ENCODE assay signal across 8 cellular contexts in genomic region chr9:129863059-129863690, GRCh38. TPM values are rescaled to one million over a fixed set of nuclear protein-coding genes. Genes with fewer than 3 reads are reported as not detected.
DNase-seq lines count a peak whose midpoint lies in the region; ATAC-seq and TF ChIP-seq lines count a peak whose summit lies in the region.

No MANE protein-coding gene starts in this region.

- H3K36me3 ChIP-seq in right atrium auricular region (peaks cover 45% of the 10 kb centered on the region), tibial nerve (peaks cover 3 to 87% (median 25%) of the 10 kb centered on the region in 3 donors)

- no peaks in the 10 kb centered on the region for H3K9me3 Mint-ChIP-seq in HFFc6

- peaks cover 7% of the 10 kb centered on the region for H3K4me1 Mint-ChIP-seq in HFFc6 (ENCODE audit: low read depth)

- H3K27me3 ChIP-seq in right atrium auricular region, result no peaks in the 10 kb centered on the region
- H3K27me3 ChIP-seq in tibial nerve, result no peaks in the 10 kb centered on the region

- H3K9me3 ChIP-seq in right atrium auricular region, result no peaks in the 10 kb centered on the region
- no peaks in the 10 kb centered on the region for H3K9me3 ChIP-seq in tibial nerve

- H3K4me1 ChIP-seq in right atrium auricular region (no peaks in the 10 kb centered on the region), tibial nerve (no peaks in the 10 kb centered on the region)

- TF ChIP-seq CTCF in HFFc6 (IDR thresholded peaks at IDR 0.05), result no peak
- no peak for TF ChIP-seq CTCF in astrocyte of the spinal cord (IDR thresholded peaks at IDR 0.05; ENCODE audit: low read depth, low read length)
- TF ChIP-seq CTCF in right atrium auricular region (IDR thresholded peaks at IDR 0.05), result no peak
- no peak for TF ChIP-seq CTCF in tibial nerve (IDR thresholded peaks at IDR 0.05)

- peak; percentile 71 for DNase-seq in HFFc6
- DNase-seq in T-helper 2 cell, result peak in 4 of 5 experiments; percentile 50 to 98 (median 73)
- DNase-seq in astrocyte of the spinal cord (ENCODE audit: low read depth, low spot score), result peak; percentile 79
- DNase-seq in stimulated activated CD4-positive, alpha-beta T cell treated with anti-CD3 and anti-CD28 coated beads, Interleukin-2, amount 100 ng/mL, for 48 hours, result peak; percentile 38 to 53
- DNase-seq in right atrium auricular region (ENCODE audit: low spot score), result no peak
- DNase-seq in tibial nerve (ENCODE audit: low spot score in 2 of 2), result no peak

- WGBS in tibial nerve, 2 donors, result 59 to 81% methylated on average over 12 to 14 of the region's 14 CpGs

- ATAC-seq in HG02642 (IDR thresholded peaks at IDR 0.05; ENCODE audit: poor library complexity, unreplicated experiment), result no peak
- no peak for ATAC-seq in HG03280 (IDR thresholded peaks at IDR 0.05; ENCODE audit: unreplicated experiment)

- no peak for TF ChIP-seq EP300 in tibial nerve (IDR thresholded peaks at IDR 0.05)

- peak overlapping the region; percentile 52; the same call in 1 of the 2 replicates for H3K27ac Mint-ChIP-seq in HFFc6

- no peak overlapping the region for H3K4me3 Mint-ChIP-seq in HFFc6

- H3K27me3 Mint-ChIP-seq in HFFc6 (ENCODE audit: insufficient read depth), result 0 out of 2 replicates have a peak, but pooled peaks cover 2% of the 10 kb centered on the region

- no peak overlapping the region for H3K4me3 ChIP-seq in astrocyte of the spinal cord (ENCODE audit: low read depth, low read length)
- H3K4me3 ChIP-seq in right atrium auricular region, result no peak overlapping the region
- H3K4me3 ChIP-seq in tibial nerve, result no peak overlapping the region

- H3K36me3 Mint-ChIP-seq in HFFc6 (ENCODE audit: low read depth), result peaks cover 28% of the 10 kb centered on the region

- no peak for TF ChIP-seq POLR2A in tibial nerve (IDR thresholded peaks at IDR 0.05)

- in situ Hi-C loops in astrocyte of the spinal cord (cut with HindIII; ENCODE audit: low sequenced_read_pairs), result no loop called here

- no peak overlapping the region for H3K27ac ChIP-seq in right atrium auricular region
- no peak overlapping the region for H3K27ac ChIP-seq in tibial nerve

RNA-seq across cellular contexts. Expression of gene USP20, which starts 27.9 kb away (rescaled TPM):
- 10 to 100 TPM; 24.1 to 35.4 (median 26.2) TPM for total RNA-seq in HFFc6 (2021; fragmentation: NEBNext Ultra II Directional; extraction: Animal tissue kit (Norgen Biotek cat#: 25700))
- total RNA-seq in right atrium auricular region (10 to 100 TPM; 12.9 to 14.5 TPM), tibial nerve (10 to 100 TPM; 20.1 to 50.1 (median 24.1) TPM)

RNA-seq across cellular contexts. Expression of gene C9orf78, which starts 28.1 kb away (rescaled TPM):
- total RNA-seq in HFFc6 (2021; fragmentation: NEBNext Ultra II Directional; extraction: Animal tissue kit (Norgen Biotek cat#: 25700)), result 10 to 100 TPM; 42.8 to 52.7 (median 48.5) TPM
- total RNA-seq in right atrium auricular region, result 10 to 100 TPM; 43.1 to 67.2 TPM
- 10 to 100 TPM; 44.4 to 61.2 (median 52.7) TPM for total RNA-seq in tibial nerve

RNA-seq across cellular contexts. Expression of gene TOR1A, which starts 39.2 kb away (rescaled TPM):
- total RNA-seq in HFFc6 (2021; fragmentation: NEBNext Ultra II Directional; extraction: Animal tissue kit (Norgen Biotek cat#: 25700)), result 10 to 100 TPM; 59.1 to 70.5 (median 67.1) TPM
- total RNA-seq in right atrium auricular region, result 10 to 100 TPM; 16.1 to 31.9 TPM
- total RNA-seq in tibial nerve, result 10 to 100 TPM; 26.0 to 55.2 (median 40.4) TPM

Comparison
In these comparisons a context has a peak if more than half of its experiments do, and no peak if none do; other contexts are left out.
1. DNase-seq: peak in HFFc6 (single experiment), T-helper 2 cell (4 of 5), astrocyte of the spinal cord (single experiment) and stimulated activated CD4-positive, alpha-beta T cell treated with anti-CD3 and anti-CD28 coated beads, Interleukin-2, amount 100 ng/mL, for 48 hours (2 of 2); none in right atrium auricular region (single experiment) and tibial nerve (0 of 2).